ENCODE assay signal across 8 cellular contexts in the genomic region with DNA sequence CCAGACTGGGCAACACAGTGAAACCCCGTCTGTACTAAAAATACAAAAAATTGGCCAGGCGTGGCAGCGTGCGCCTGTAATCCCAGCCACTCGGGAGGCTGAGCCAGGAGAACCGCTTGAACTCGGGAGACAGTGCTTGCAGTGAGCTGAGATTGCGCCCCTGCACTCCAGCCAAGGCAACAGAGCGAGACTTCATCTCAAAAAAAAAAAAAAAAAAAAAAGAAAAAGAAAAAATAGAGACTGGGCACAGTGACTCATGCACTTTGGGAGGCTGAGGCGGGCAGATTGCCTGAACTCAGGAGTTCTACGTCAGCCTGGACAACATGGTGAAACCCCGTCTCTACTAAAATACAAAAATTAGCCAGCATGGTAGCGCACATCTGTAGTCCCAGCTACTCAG.
DNase-seq lines count a peak whose midpoint lies in the region; ATAC-seq and TF ChIP-seq lines count a peak whose summit lies in the region.
"Not testable (repeated sequence)": the region's sequence is repeated elsewhere in the genome, so short reads cannot be mapped to it uniquely, and the experiment has no call there.

No MANE protein-coding gene starts in this region.

- H2BK120ac ChIP-seq in mesenchymal stem cell (ENCODE audit: low read depth, low read length), result not testable (repeated sequence)

- H3K4me1 ChIP-seq in BLaER1 (peaks cover 28% of the 10 kb centered on the region), mesenchymal stem cell (ENCODE audit: control insufficient read depth, insufficient read depth, low read depth, low read length) (peaks cover 10% of the 10 kb centered on the region), skeletal muscle satellite cell (ENCODE audit: control insufficient read depth, insufficient read depth, low read length) (peaks cover 12% of the 10 kb centered on the region)
- H3K4me1 ChIP-seq in adrenal gland (replicated peaks in 1 of 2); aorta (ENCODE audit: control insufficient read depth in 1 of 2, insufficient read depth in 2 of 2, low read length in 2 of 2): not testable (repeated sequence)

- intact Hi-C loops in adrenal gland (cut with DNase I), result not testable (repeated sequence)
- intact Hi-C loops in aorta (cut with DNase I), result loop anchor here (2.0 to 5.0 kb wide), 3 partner anchors 37 to 70 kb away; a partner anchor contains a TSS

- not testable (repeated sequence) for H3K14ac ChIP-seq in mesenchymal stem cell (ENCODE audit: low read length in 2 of 2)

- H3K9ac ChIP-seq in BLaER1 (peak overlapping the region; percentile 19; the same call in 1 of the 2 replicates), mesenchymal stem cell (ENCODE audit: low read length) (peak overlapping the region; percentile 80), skeletal muscle satellite cell (ENCODE audit: low read depth, low read length) (peak overlapping the region; percentile 54)

- H4K8ac ChIP-seq in mesenchymal stem cell (ENCODE audit: low read length), result not testable (repeated sequence)

- not testable (repeated sequence) for TF ChIP-seq CTCF in adrenal gland (IDR thresholded peaks at IDR 0.05); coronary artery (IDR thresholded peaks at IDR 0.05)

- ATAC-seq in aorta (ENCODE audit: low FRiP score), result peak; percentile 79

- H2AK5ac ChIP-seq in mesenchymal stem cell (ENCODE audit: low read length, severe bottlenecking), result not testable (repeated sequence)

- not testable (repeated sequence) for H4K91ac ChIP-seq in mesenchymal stem cell (ENCODE audit: low read length)

- H3K36me3 ChIP-seq in BLaER1 (peaks cover 90% of the 10 kb centered on the region), mesenchymal stem cell (ENCODE audit: control insufficient read depth in 1 of 2, insufficient read depth in 2 of 2, low read depth in 1 of 2, low read length in 2 of 2) (peaks cover 39 to 56% of the 10 kb centered on the region in 2 experiments), skeletal muscle satellite cell (ENCODE audit: insufficient read depth, low read length) (peaks cover 38% of the 10 kb centered on the region)
- not testable (repeated sequence) for H3K36me3 ChIP-seq in adrenal gland (replicated peaks in 1 of 2); aorta (ENCODE audit: control insufficient read depth in 1 of 2, insufficient read depth in 2 of 2, low read length in 1 of 2)

- H3K23ac ChIP-seq in mesenchymal stem cell (ENCODE audit: low read length in 2 of 2), result not testable (repeated sequence)

- not testable (repeated sequence) for H2BK15ac ChIP-seq in mesenchymal stem cell (ENCODE audit: low read depth, poor library complexity, severe bottlenecking)

- H3K27me3 ChIP-seq in BLaER1; adrenal gland; mesenchymal stem cell (ENCODE audit: control insufficient read depth in 1 of 2, insufficient read depth in 1 of 2, low read length in 2 of 2); skeletal muscle satellite cell (ENCODE audit: control insufficient read depth, insufficient read depth, low read length); aorta (ENCODE audit: control insufficient read depth in 1 of 2, insufficient read depth in 2 of 2, low read length in 1 of 2): not testable (repeated sequence)

- not testable (repeated sequence) for H2BK5ac ChIP-seq in mesenchymal stem cell (ENCODE audit: low read depth, low read length, poor library complexity, severe bottlenecking)

- H3K4me2 ChIP-seq in BLaER1 (peak overlapping the region; percentile 40; the same call in 1 of the 2 replicates), skeletal muscle satellite cell (ENCODE audit: low read length) (peak overlapping the region; percentile 58)
- not testable (repeated sequence) for H3K4me2 ChIP-seq in mesenchymal stem cell (ENCODE audit: low read length, poor library complexity, severe bottlenecking)

- peak; percentile 53 for DNase-seq in LHCN-M2 (ENCODE audit: low read depth)
- DNase-seq in adrenal gland, result peak; percentile 60 to 88 (median 80)
- not testable (repeated sequence) for DNase-seq in coronary artery (ENCODE audit: low spot score)
- peak; percentile 54 for DNase-seq in glomerular visceral epithelial cell (ENCODE audit: extremely low spot score)
- peak; percentile 15 for DNase-seq in mesenchymal stem cell
- peak; percentile 89 to 91 for DNase-seq in aorta

- peaks cover 35% of the 10 kb centered on the region for H4K20me1 ChIP-seq in BLaER1

- not testable (repeated sequence) for H3K9me3 ChIP-seq in BLaER1; adrenal gland (replicated peaks in 1 of 3); mesenchymal stem cell (ENCODE audit: control insufficient read depth, low read length); skeletal muscle satellite cell (replicated peaks; ENCODE audit: low read length); aorta (ENCODE audit: control insufficient read depth, low read length)

- H3K18ac ChIP-seq in mesenchymal stem cell (ENCODE audit: low read depth in 1 of 2, low read length in 2 of 2), result not testable (repeated sequence)

- not testable (repeated sequence) for H3K4ac ChIP-seq in mesenchymal stem cell (ENCODE audit: low read depth in 1 of 2, low read length in 2 of 2)

- H3K79me1 ChIP-seq in mesenchymal stem cell (replicated peaks; ENCODE audit: low read length, poor library complexity, severe bottlenecking), result peaks cover 53% of the 10 kb centered on the region

- 39 to 58% (median 47%) methylated on average over 12 to 13 of the region's 13 CpGs for WGBS in adrenal gland, 4 donors
- WGBS in mesenchymal stem cell, result 94% methylated on average over 11 of the region's 13 CpGs
- WGBS in aorta, 2 donors, result 4 to 9% methylated on average over 13 of the region's 13 CpGs

- H3K27ac ChIP-seq in BLaER1 (peak overlapping the region; percentile 35; the same call in 1 of the 2 replicates), adrenal gland (peak overlapping the region in 4 of 5 donors; percentile 1 to 57 (median 28)), coronary artery (peak overlapping the region; percentile 74 to 83), aorta (ENCODE audit: low read depth in 1 of 2, low read length in 2 of 2) (peak overlapping the region; percentile 49 to 92)
- not testable (repeated sequence) for H3K27ac ChIP-seq in mesenchymal stem cell (ENCODE audit: low read length, poor library complexity, severe bottlenecking)

- peak in 1 of 2 donors; percentile 15 for TF ChIP-seq POLR2A in adrenal gland (IDR thresholded peaks at IDR 0.05)

- not testable (repeated sequence) for H2BK12ac ChIP-seq in mesenchymal stem cell (ENCODE audit: low read length in 2 of 2)

- not testable (repeated sequence) for H2AFZ ChIP-seq in mesenchymal stem cell (ENCODE audit: low read depth, low read length)

- not testable (repeated sequence) for H3K4me3 ChIP-seq in BLaER1; adrenal gland; coronary artery; mesenchymal stem cell (ENCODE audit: insufficient read depth in 1 of 2, low read depth in 1 of 2, low read length in 2 of 2); skeletal muscle satellite cell (ENCODE audit: low read length); aorta (ENCODE audit: low read length in 2 of 2)

Comparison
In these comparisons a context has a peak if more than half of its experiments do, and no peak if none do; other contexts are left out.
1. H3K9ac ChIP-seq: peak in every context shown above with its lines; median percentile 80 in mesenchymal stem cell; 54 in skeletal muscle satellite cell; 19 in BLaER1.